In genomic region chr3:55367396-55367795, GRCh38 we compare ENCODE assay signal across 27 cellular contexts.
"Had no signal": no experiment of that assay in that cellular context is flagged by ENCODE, and none has a peak within 500 bp of the region (broad histone marks: within the 10 kb centered on the region; RNA-seq: fewer than 3 reads in every experiment).

No MANE protein-coding gene starts in this region.

- H3K4me3 ChIP-seq: body of pancreas, colonic mucosa, esophagus squamous epithelium, gastroesophageal sphincter, heart right ventricle had no signal

- H3K9me3 ChIP-seq: body of pancreas, colonic mucosa, esophagus squamous epithelium, gastroesophageal sphincter, heart right ventricle had no signal

- H3K36me3 ChIP-seq: colonic mucosa, esophagus squamous epithelium, gastroesophageal sphincter, heart right ventricle had no signal

- H3K4me1 ChIP-seq: body of pancreas, colonic mucosa, heart right ventricle had no signal

- H3K27ac ChIP-seq: body of pancreas, colonic mucosa, epithelial cell of prostate, esophagus squamous epithelium, gastroesophageal sphincter, heart right ventricle had no signal

- H3K27me3 ChIP-seq: body of pancreas, colonic mucosa, esophagus squamous epithelium, gastroesophageal sphincter had no signal

- DNase-seq: activated CD4-positive, alpha-beta memory T cell treated with anti-CD3 and anti-CD28 coated beads for 36 hours; activated CD4-positive, alpha-beta T cell treated with anti-CD3 and anti-CD28 coated beads for 36 hours; activated CD4-positive, CD25-positive, alpha-beta regulatory T cell; activated CD4-positive, CD25-positive, alpha-beta regulatory T cell treated with anti-CD3 and anti-CD28 coated beads, Interleukin-2, amount 50 U/mL, for 72 hours; activated CD8-positive, alpha-beta memory T cell treated with anti-CD3 and anti-CD28 coated beads, Interleukin-2, amount 10 ng/mL, durations not matched to agents 7 days and 5 days; activated CD8-positive, alpha-beta memory T cell treated with anti-CD3 and anti-CD28 coated beads, Interleukin-2, amount 50 U/mL, for 4 hours; activated CD8-positive, alpha-beta T cell treated with anti-CD3 and anti-CD28 coated beads, Interleukin-2, amount 10 ng/mL, durations not matched to agents 7 days and 5 days; activated gamma-delta T cell; activated naive CD4-positive, alpha-beta T cell; activated naive CD4-positive, alpha-beta T cell treated with anti-CD3 and anti-CD28 coated beads, Interleukin-2, amount 10 ng/mL, durations not matched to agents 7 days and 5 days; activated naive CD8-positive, alpha-beta T cell treated with anti-CD3 and anti-CD28 coated beads, Interleukin-2, amount 10 ng/mL, durations not matched to agents 7 days and 5 days; activated T-cell treated with anti-CD3 and anti-CD28 coated beads, Interleukin-2, amount 50 U/mL, for 1 hour; activated T-cell treated with anti-CD3 and anti-CD28 coated beads, Interleukin-2, amount 50 U/mL, for 48 hours; amniotic stem cell; anterior cingulate cortex; body of pancreas; caudate nucleus; colonic mucosa; effector CD8-positive, alpha-beta T cell; esophagus squamous epithelium; foreskin melanocyte; heart right ventricle; T-helper 1 cell; T-helper 17 cell; T1000 had no signal
